Comparison of ENCODE assay signal across 16 cellular contexts in genomic region chr13:34078334-34078999, GRCh38.
DNase-seq lines count a peak whose midpoint lies in the region; ATAC-seq, FAIRE-seq and TF ChIP-seq lines count a peak whose summit lies in the region.
"Had no signal": no experiment of that assay in that cellular context is flagged by ENCODE, and none has a peak within 500 bp of the region (broad histone marks: within the 10 kb centered on the region; RNA-seq: fewer than 3 reads in every experiment).

No MANE protein-coding gene starts in this region.

- no peak overlapping the region for H3K56ac ChIP-seq in H9 (ENCODE audit: insufficient read length, low read depth, low read length)

- H3K9me3 ChIP-seq in A549 (peaks cover 5% of the 10 kb centered on the region; the same call in 1 of the 3 replicates), H9 (ENCODE audit: control insufficient read depth, low read depth, low read length) (no peaks in the 10 kb centered on the region), OCI-LY7 (ENCODE audit: low read length) (0 out of 2 replicates have a peak, but pooled peaks cover 14% of the 10 kb centered on the region), tibial artery (peaks cover 0 to 7% (median 0%) of the 10 kb centered on the region in 3 donors)

- H2BK5ac ChIP-seq in H9 (ENCODE audit: insufficient read length, low read length) = no peak overlapping the region

- no peak overlapping the region for H2AK5ac ChIP-seq in H9 (ENCODE audit: insufficient read length, low read length)

- no peak overlapping the region for H3K4ac ChIP-seq in H9 (ENCODE audit: low read depth, low read length)

- TF ChIP-seq RAD21 in A549 (conservative IDR thresholded peaks at IDR 0.05 in 1 of 2, IDR thresholded peaks at IDR 0.05 in 1 of 2) = no peak

- H4K20me1 ChIP-seq in H9 (ENCODE audit: control insufficient read depth, insufficient read depth, insufficient read length) (no peaks in the 10 kb centered on the region), OCI-LY7 (ENCODE audit: insufficient read depth, low read length) (no peaks in the 10 kb centered on the region)
- H4K20me1 ChIP-seq: BLaER1 treated with 17β-estradiol and CSF1 and Interleukin-3, amounts not matched to agents 10 nM and 100 nM had no signal

- TF ChIP-seq EP300 in A549 (IDR thresholded peaks at IDR 0.05) = no peak

- peaks cover 3 to 4% of the 10 kb centered on the region in 2 experiments; a peak in 3 of 4 replicates for H3K4me1 Mint-ChIP-seq in H9

- H3K23me2 ChIP-seq in H9 (ENCODE audit: insufficient read length, low read depth, low read length, poor library complexity, severe bottlenecking) = no peaks in the 10 kb centered on the region

- H3K36me3 ChIP-seq in OCI-LY7 (ENCODE audit: insufficient read depth, low read length) (no peaks in the 10 kb centered on the region), tibial artery (no peaks in the 10 kb centered on the region)
- H3K36me3 ChIP-seq: BLaER1 treated with 17β-estradiol and CSF1 and Interleukin-3, amounts not matched to agents 10 nM and 100 nM had no signal

- no peaks in the 10 kb centered on the region for H3K36me3 Mint-ChIP-seq in H9 (ENCODE audit: insufficient read depth in 1 of 3, low read depth in 3 of 3)

- no peaks in the 10 kb centered on the region for H3K79me1 ChIP-seq in H9 (ENCODE audit: insufficient read depth, low read depth, low read length, poor library complexity, severe bottlenecking)

- TF ChIP-seq POLR2A in A549 (IDR thresholded peaks at IDR 0.05; ENCODE audit: low read length) = no peak

- no peak overlapping the region for H2AFZ ChIP-seq in H9 (ENCODE audit: low read length)
- no peak overlapping the region for H2AFZ ChIP-seq in OCI-LY7 (ENCODE audit: low read length)
- H2AFZ ChIP-seq: PC-9 had no signal

- H3K4me3 Mint-ChIP-seq in H9 = no peak overlapping the region

- no peaks in the 10 kb centered on the region for H3K79me2 ChIP-seq in H9 (ENCODE audit: insufficient read depth, low read length)
- no peaks in the 10 kb centered on the region for H3K79me2 ChIP-seq in OCI-LY7 (ENCODE audit: insufficient read depth, low read depth, low read length)

- no peak overlapping the region for H3T11ph ChIP-seq in H9 (ENCODE audit: low read length)

- H4K5ac ChIP-seq in H9 (ENCODE audit: insufficient read length, low read depth, low read length) = no peak overlapping the region

- POLR2A ChIA-PET in A549 (lab: Yijun Ruan, JAX) = no interaction called here
- POLR2A ChIA-PET in OCI-LY7 (lab: Charles Lee) = interaction anchor here (1.2 to 1.3 kb wide), 2 partner anchors 34 to 535 kb away, joined by 4 read pairs; no protein-coding TSS in a partner anchor

- no peaks in the 10 kb centered on the region for H3K9me3 Mint-ChIP-seq in H9

- no peak overlapping the region for H3K23ac ChIP-seq in H9 (ENCODE audit: insufficient read length, low read depth, low read length)

- BruUV-seq in OCI-LY7 (replicated peaks; lab: Mats Ljungman, UMichigan) = no TSS peak

- intact Hi-C loops in OCI-LY7 (cut with micrococcal nuclease; ENCODE audit: unreplicated experiment) = loop anchor here (5.0 kb wide), 1 partner anchor 356 kb away; no protein-coding TSS in a partner anchor
- intact Hi-C loops in tibial artery (cut with DNase I; ENCODE audit: low total_unique reads) = no loop called here

- no peak for FAIRE-seq in A549 (lab: Jason Lieb, UNC)

- DNase-seq in A549 (ENCODE audit: low read depth in 1 of 2, low spot score in 1 of 2) (no peak), H9 (no peak), OCI-LY7 (ENCODE audit: low spot score) (peak; percentile 9), myocyte (ENCODE audit: low read depth) (peak; percentile 83), omental fat pad (ENCODE audit: low spot score) (no peak), RPMI8226 (no peak), SHP77 treated with DMSO at 0.1 percent for 48 hours (lab: John Stamatoyannopoulos, UW) (no peak), tibial artery (no peak)
- DNase-seq: NCI-H1092, NCI-H146, NCI-H2081, NCI-H774, PC-9, T-helper 1 cell had no signal

- peak overlapping the region; percentile 32 for H4K8ac ChIP-seq in H9 (replicated peaks; ENCODE audit: insufficient read length, low read depth, low read length)

- no peak overlapping the region for H3K14ac ChIP-seq in H9 (ENCODE audit: insufficient read depth, low read length)

- H3K27me3 Mint-ChIP-seq in H9 (ENCODE audit: low read depth) = no peaks in the 10 kb centered on the region

- CTCF ChIA-PET in A549 (lab: Yijun Ruan, JAX) (interaction anchor here (0.5 to 1.6 kb wide), 5 partner anchors 12 to 355 kb away, joined by 3 to 5 read pairs (median 3); no protein-coding TSS in a partner anchor), OCI-LY7 (lab: Charles Lee; ENCODE audit: unreplicated experiment) (interaction anchor here (1.5 kb wide), 1 partner anchor 147 kb away, joined by 3 read pairs; no protein-coding TSS in a partner anchor)

- no peak overlapping the region for H3K9ac ChIP-seq in H9 (ENCODE audit: extremely low read depth, insufficient read length, low read length)
- H3K9ac ChIP-seq: BLaER1 treated with 17β-estradiol and CSF1 and Interleukin-3, amounts not matched to agents 10 nM and 100 nM had no signal

- no peak overlapping the region for H3K18ac ChIP-seq in H9 (ENCODE audit: insufficient read length, low read depth, low read length)

- H3K27ac ChIP-seq in A549 (peak overlapping the region; percentile 80 to 84; a peak in 5 of 6 replicates), H9 (ENCODE audit: insufficient read length, low read depth, low read length) (no peak overlapping the region), OCI-LY7 (ENCODE audit: low read depth, low read length, poor library complexity, severe bottlenecking) (no peak overlapping the region), tibial artery (no peak overlapping the region)
- H3K27ac ChIP-seq: BLaER1 treated with 17β-estradiol and CSF1 and Interleukin-3, amounts not matched to agents 10 nM and 100 nM; PC-9; SK-N-MC had no signal

- no peak overlapping the region for H2BK15ac ChIP-seq in H9 (ENCODE audit: low read depth, low read length)

- TF ChIP-seq CTCF in A549 (IDR thresholded peaks at IDR 0.05) = no peak
- no peak for TF ChIP-seq CTCF in H9 (conservative IDR thresholded peaks at IDR 0.05)
- no peak for TF ChIP-seq CTCF in OCI-LY7 (conservative IDR thresholded peaks at IDR 0.05; ENCODE audit: low read length)
- TF ChIP-seq CTCF in omental fat pad (IDR thresholded peaks at IDR 0.05) = no peak
- no peak for TF ChIP-seq CTCF in tibial artery (IDR thresholded peaks at IDR 0.05)

- H3K9me2 ChIP-seq in OCI-LY7 (ENCODE audit: insufficient read depth, low read length) = no peaks in the 10 kb centered on the region

- WGBS in A549 (ENCODE audit: missing lambda C conversion rate) = 84% methylated on average over 2 of the region's 2 CpGs
- no CpG with 5 or more reads among the region's 2 CpGs for WGBS in H9 (ENCODE audit: extremely low coverage, insufficient read length, low lambda C conversion rate)

- H3K27me3 ChIP-seq in H9 (ENCODE audit: insufficient read depth, low read length) (no peaks in the 10 kb centered on the region), tibial artery (no peaks in the 10 kb centered on the region)
- H3K27me3 ChIP-seq: BLaER1 treated with 17β-estradiol and CSF1 and Interleukin-3, amounts not matched to agents 10 nM and 100 nM had no signal

- H3K4me2 ChIP-seq in A549 = no peak overlapping the region
- H3K4me2 ChIP-seq in H9 (ENCODE audit: insufficient read depth, insufficient read length, low read length) = no peak overlapping the region
- H3K4me2 ChIP-seq in OCI-LY7 (ENCODE audit: low read length) = no peak overlapping the region
- H3K4me2 ChIP-seq: BLaER1 treated with 17β-estradiol and CSF1 and Interleukin-3, amounts not matched to agents 10 nM and 100 nM; PC-9 had no signal

- no peak overlapping the region for H2BK20ac ChIP-seq in H9 (ENCODE audit: low read depth, low read length, poor library complexity, severe bottlenecking)

- H2BK12ac ChIP-seq in H9 (ENCODE audit: insufficient read length, low read depth, low read length) = no peak overlapping the region

- no peak for ATAC-seq in A549
- no peak for ATAC-seq in omental fat pad (ENCODE audit: low FRiP score)

- H3K4me1 ChIP-seq in A549 = peaks cover 10% of the 10 kb centered on the region
- no peaks in the 10 kb centered on the region for H3K4me1 ChIP-seq in H9 (ENCODE audit: insufficient read depth, low read length)
- H3K4me1 ChIP-seq in OCI-LY7 (ENCODE audit: insufficient read depth, low read length, poor library complexity, severe bottlenecking) = peaks cover 9% of the 10 kb centered on the region
- H3K4me1 ChIP-seq in tibial artery = peaks cover 0 to 20% (median 6%) of the 10 kb centered on the region in 4 donors

- no peak overlapping the region for H3K27ac Mint-ChIP-seq in H9

- no peak overlapping the region for H3K4me3 ChIP-seq in A549
- H3K4me3 ChIP-seq in OCI-LY7 (ENCODE audit: low read depth, low read length, poor library complexity, severe bottlenecking) = no peak overlapping the region
- no peak overlapping the region for H3K4me3 ChIP-seq in tibial artery
- H3K4me3 ChIP-seq: BLaER1 treated with 17β-estradiol and CSF1 and Interleukin-3, amounts not matched to agents 10 nM and 100 nM; PC-9; SK-N-MC had no signal

- no peak overlapping the region for H2BK120ac ChIP-seq in H9 (ENCODE audit: low read depth, low read length, poor library complexity, severe bottlenecking)

- no peak overlapping the region for H4K91ac ChIP-seq in H9 (ENCODE audit: insufficient read length, low read depth, low read length)

TF ChIP-seq in A549, 52 proteins besides CTCF, POLR2A, EP300 and RAD21:
- TF ChIP-seq TFCP2L1 (CRISPR knock-in tag; IDR thresholded peaks at IDR 0.05) (no peak), SMC3 (IDR thresholded peaks at IDR 0.05) (no peak), RCOR1 (IDR thresholded peaks at IDR 0.05; ENCODE audit: low read depth, low read length) (no peak), RNF2 (IDR thresholded peaks at IDR 0.05; ENCODE audit: borderline replicate concordance, low read depth) (no peak), TP53 (CRISPR knock-in tag; IDR thresholded peaks at IDR 0.05) (no peak), KDM5A (IDR thresholded peaks at IDR 0.05) (no peak), ZFP36 (IDR thresholded peaks at IDR 0.05; ENCODE audit: borderline replicate concordance, partially characterized antibody) (no peak), POLR2AphosphoS2 (conservative IDR thresholded peaks at IDR 0.05; ENCODE audit: low read length) (no peak), SREBF2 (IDR thresholded peaks at IDR 0.05) (no peak), MAX (IDR thresholded peaks at IDR 0.05) (no peak)

Comparison
In these comparisons a context has a peak if more than half of its experiments do, and no peak if none do; other contexts are left out.
1. DNase-seq: peak in OCI-LY7 (single experiment) and myocyte (single experiment); none in A549 (0 of 2), H9 (single experiment), omental fat pad (single experiment), RPMI8226 (single experiment), SHP77 treated with DMSO at 0.1 percent for 48 hours (single experiment) and tibial artery (0 of 2).
2. H3K27ac ChIP-seq: peak in A549 (2 of 2); none in H9 (single experiment), OCI-LY7 (single experiment) and tibial artery (0 of 2).